1 cellular context compared by ENCODE assay signal in genomic region chr9:70406446-70406862, GRCh38.
A peak's percentile ranks its signal among the peaks of the same experiment; 100 is the strongest.
TF ChIP-seq lines count a peak whose summit lies in the region.

No MANE protein-coding gene starts in this region.

TF ChIP-seq in GM12878, 131 proteins besides CTCF, POLR2A, EP300 and RAD21 (continued from another document):
- TF ChIP-seq E2F8 (IDR thresholded peaks at IDR 0.05; ENCODE audit: low read depth, partially characterized antibody) (no peak), RUNX3 (IDR thresholded peaks at IDR 0.05; ENCODE audit: low read length) (peak; percentile 57), ZBTB4 (CRISPR knock-in tag; IDR thresholded peaks at IDR 0.05) (no peak), SPI1 (IDR thresholded peaks at IDR 0.05; ENCODE audit: borderline replicate concordance, insufficient read depth, low read depth, low read length) (peak; percentile 18; the same call in 1 of the 2 replicates), POLR2AphosphoS2 (IDR thresholded peaks at IDR 0.05; ENCODE audit: low read depth, low read length) (no peak), WRNIP1 (IDR thresholded peaks at IDR 0.05; ENCODE audit: borderline replicate concordance, low read depth, low read length) (no peak), HDAC2 (IDR thresholded peaks at IDR 0.05) (no peak), BRCA1 (IDR thresholded peaks at IDR 0.05; ENCODE audit: low read depth, low read length) (no peak), ESRRA (IDR thresholded peaks at IDR 0.05; ENCODE audit: low read length) (no peak), ZNF592 (IDR thresholded peaks at IDR 0.05) (no peak), ZSCAN29 (IDR thresholded peaks at IDR 0.05) (no peak), SMC3 (IDR thresholded peaks at IDR 0.05; ENCODE audit: borderline replicate concordance, low read length) (no peak), IKZF2 (IDR thresholded peaks at IDR 0.05) (peak in 1 of 2 experiments; percentile 42; a peak in 2 of 4 replicates), YY1 (IDR thresholded peaks at IDR 0.05; ENCODE audit: low read depth, low read length) (no peak), CEBPB (IDR thresholded peaks at IDR 0.05; ENCODE audit: borderline replicate concordance in 1 of 2, low read depth in 2 of 2, low read length in 2 of 2) (no peak), MYB (IDR thresholded peaks at IDR 0.05; ENCODE audit: borderline replicate concordance, low read depth, low read length) (no peak), CEBPZ (IDR thresholded peaks at IDR 0.05; ENCODE audit: low read depth, low read length) (no peak), EED (IDR thresholded peaks at IDR 0.05; ENCODE audit: low read depth) (peak; percentile 48), MXI1 (IDR thresholded peaks at IDR 0.05; ENCODE audit: low read depth, low read length) (no peak)
